ENCODE assay signal across 13 cellular contexts in genomic region chr12:15928870-15929571, GRCh38. TPM values are rescaled to one million over a fixed set of nuclear protein-coding genes. Genes with fewer than 3 reads are reported as not detected.
DNase-seq lines count a peak whose midpoint lies in the region; ATAC-seq and TF ChIP-seq lines count a peak whose summit lies in the region.
"Had no signal": no experiment of that assay in that cellular context is flagged by ENCODE, and none has a peak within 500 bp of the region (broad histone marks: within the 10 kb centered on the region; RNA-seq: fewer than 3 reads in every experiment).

No MANE protein-coding gene starts in this region.

- dilution Hi-C loops in mammary epithelial cell (cut with HindIII; ENCODE audit: low sequenced_read_pairs): no loop called here

- intact Hi-C loops in mammary epithelial cell (cut with micrococcal nuclease): no loop called here
- intact Hi-C loops in upper lobe of right lung (cut with DNase I): no loop called here

- no peak overlapping the region for H3K4me2 ChIP-seq in mammary epithelial cell (ENCODE audit: insufficient read depth, low read depth, low read length)

- no peak overlapping the region for H3K4me3 ChIP-seq in mammary epithelial cell (replicated peaks in 1 of 3; ENCODE audit: insufficient read depth in 1 of 3, low read depth in 2 of 3, low read length in 3 of 3)
- H3K4me3 ChIP-seq in upper lobe of right lung: no peak overlapping the region

- H3K9me3 ChIP-seq in mammary epithelial cell (replicated peaks; ENCODE audit: insufficient read depth, low read length) (no peaks in the 10 kb centered on the region), upper lobe of right lung (no peaks in the 10 kb centered on the region)
- H3K9me3 ChIP-seq: BE2C had no signal

- H3K27me3 ChIP-seq in mammary epithelial cell (ENCODE audit: insufficient read depth, low read length): no peaks in the 10 kb centered on the region
- no peaks in the 10 kb centered on the region for H3K27me3 ChIP-seq in upper lobe of right lung
- H3K27me3 ChIP-seq: BE2C had no signal

- H3K4me1 ChIP-seq in mammary epithelial cell (ENCODE audit: insufficient read depth, low read length): peaks cover 16% of the 10 kb centered on the region
- H3K4me1 ChIP-seq in upper lobe of right lung: peaks cover 4% of the 10 kb centered on the region
- H3K4me1 ChIP-seq: BE2C had no signal

- TF ChIP-seq CTCF in mammary epithelial cell (conservative IDR thresholded peaks at IDR 0.05 in 1 of 2, IDR thresholded peaks at IDR 0.05 in 1 of 2; ENCODE audit: extremely low read depth in 1 of 2, insufficient read depth in 1 of 2, low read depth in 1 of 2, low read length in 2 of 2) (no peak), upper lobe of right lung (IDR thresholded peaks at IDR 0.05) (no peak)

- 85% methylated on average over 7 of the region's 10 CpGs for WGBS in mammary epithelial cell (ENCODE audit: low coverage, missing lambda C conversion rate)

- peak; percentile 31 to 59 for DNase-seq in T47D (ENCODE audit: low read depth in 1 of 2, low spot score in 1 of 2)
- DNase-seq in mammary epithelial cell: no peak
- DNase-seq in SK-N-DZ (ENCODE audit: low spot score): peak; percentile 61
- DNase-seq in iris pigment epithelial cell (ENCODE audit: low read depth): peak; percentile 24
- DNase-seq in upper lobe of right lung: no peak
- no peak for DNase-seq in NCI-H446 (lab: John Stamatoyannopoulos, UW)
- DNase-seq in UCSD-AML1 (lab: John Stamatoyannopoulos, UW; ENCODE audit: unreplicated experiment): no peak
- no peak for DNase-seq in NCI-H187 treated with DMSO at 0.1 percent for 48 hours (lab: John Stamatoyannopoulos, UW)
- DNase-seq: BE2C, GF-D8, NCI-H1436, SHP77 treated with DMSO at 0.1 percent for 48 hours had no signal

- H3K9ac ChIP-seq in mammary epithelial cell (ENCODE audit: insufficient read depth, low read length): no peak overlapping the region

- ATAC-seq in upper lobe of right lung: peak; percentile 43
- ATAC-seq: activated naive CD4-positive, alpha-beta T cell treated with anti-CD3 and anti-CD28 coated beads, Interleukin-2, amount 50 U/mL, for 72 hours had no signal

- CTCF ChIA-PET in mammary epithelial cell (lab: Charles Lee; ENCODE audit: low non-redundant PET): no interaction called here

- BruUV-seq in mammary epithelial cell (replicated peaks; lab: Mats Ljungman, UMichigan): no TSS peak

- H3K27ac ChIP-seq in mammary epithelial cell (ENCODE audit: insufficient read depth, low read depth, low read length) (no peak overlapping the region), upper lobe of right lung (no peak overlapping the region)

- in situ Hi-C loops in T47D (cut with HindIII; ENCODE audit: low pct_unique_long_range_greater_than_20kb, low sequenced_read_pairs) (no loop called here), mammary epithelial cell (cut with MboI; ENCODE audit: low sequenced_read_pairs in 2 of 2) (no loop called here)

- H3K36me3 ChIP-seq in mammary epithelial cell (ENCODE audit: insufficient read depth, low read length) (no peaks in the 10 kb centered on the region), upper lobe of right lung (no peaks in the 10 kb centered on the region)
- H3K36me3 ChIP-seq: BE2C had no signal

- H2AFZ ChIP-seq in mammary epithelial cell (ENCODE audit: low read depth, low read length): no peak overlapping the region

- peaks cover 43% of the 10 kb centered on the region for H3K79me2 ChIP-seq in mammary epithelial cell (ENCODE audit: insufficient read depth, low read length)

- H4K20me1 ChIP-seq in mammary epithelial cell (ENCODE audit: insufficient read depth, low read length): no peaks in the 10 kb centered on the region

RNA-seq across cellular contexts. Expression of gene DERA, which starts 17.9 kb away (rescaled TPM):
- total RNA-seq in mammary epithelial cell: 10 to 100 TPM; 43.2 to 49.2 TPM
- 30.6 TPM for polyA plus RNA-seq in mammary epithelial cell
- 29.7 TPM for polyA minus RNA-seq in mammary epithelial cell
- polyA plus RNA-seq in SK-N-DZ (2014; cell fraction: cytosol; rRNA removed): 170 and 182 TPM in 2 replicates
- 112 and 132 TPM in 2 replicates for polyA plus RNA-seq in SK-N-DZ (2014; cell fraction: nucleus; rRNA removed)
- total RNA-seq in upper lobe of right lung: 36.6 TPM

RNA-seq across cellular contexts. Expression of gene STRAP, which starts 46.8 kb away (rescaled TPM):
- total RNA-seq in mammary epithelial cell: 100 to 1,000 TPM in 1 of 2 donors, 10 to 100 TPM in 1; 83.2 to 163 TPM
- polyA plus RNA-seq in mammary epithelial cell: 133 TPM
- 84.0 TPM for polyA minus RNA-seq in mammary epithelial cell
- polyA plus RNA-seq in SK-N-DZ (2014; cell fraction: cytosol; rRNA removed): 275 and 285 TPM in 2 replicates
- 106 and 131 TPM in 2 replicates for polyA plus RNA-seq in SK-N-DZ (2014; cell fraction: nucleus; rRNA removed)
- total RNA-seq in upper lobe of right lung: 68.3 TPM

Comparison
In these comparisons a context has a peak if more than half of its experiments do, and no peak if none do; other contexts are left out.
1. DNase-seq: peak in T47D (2 of 2), SK-N-DZ (single experiment) and iris pigment epithelial cell (single experiment); none in mammary epithelial cell (single experiment), upper lobe of right lung (single experiment), NCI-H446 (0 of 2), UCSD-AML1 (single experiment) and NCI-H187 treated with DMSO at 0.1 percent for 48 hours (single experiment).